In genomic region chr1:95084317-95085176, GRCh38 we compare ENCODE assay signal across 1 cellular context.
A peak's percentile ranks its signal among the peaks of the same experiment; 100 is the strongest.
TF ChIP-seq lines count a peak whose summit lies in the region.

No MANE protein-coding gene starts in this region.

TF ChIP-seq in GM23338, 12 proteins besides CTCF, POLR2A, EP300 and RAD21 (continued from another document):
- TF ChIP-seq, protein P1, sequence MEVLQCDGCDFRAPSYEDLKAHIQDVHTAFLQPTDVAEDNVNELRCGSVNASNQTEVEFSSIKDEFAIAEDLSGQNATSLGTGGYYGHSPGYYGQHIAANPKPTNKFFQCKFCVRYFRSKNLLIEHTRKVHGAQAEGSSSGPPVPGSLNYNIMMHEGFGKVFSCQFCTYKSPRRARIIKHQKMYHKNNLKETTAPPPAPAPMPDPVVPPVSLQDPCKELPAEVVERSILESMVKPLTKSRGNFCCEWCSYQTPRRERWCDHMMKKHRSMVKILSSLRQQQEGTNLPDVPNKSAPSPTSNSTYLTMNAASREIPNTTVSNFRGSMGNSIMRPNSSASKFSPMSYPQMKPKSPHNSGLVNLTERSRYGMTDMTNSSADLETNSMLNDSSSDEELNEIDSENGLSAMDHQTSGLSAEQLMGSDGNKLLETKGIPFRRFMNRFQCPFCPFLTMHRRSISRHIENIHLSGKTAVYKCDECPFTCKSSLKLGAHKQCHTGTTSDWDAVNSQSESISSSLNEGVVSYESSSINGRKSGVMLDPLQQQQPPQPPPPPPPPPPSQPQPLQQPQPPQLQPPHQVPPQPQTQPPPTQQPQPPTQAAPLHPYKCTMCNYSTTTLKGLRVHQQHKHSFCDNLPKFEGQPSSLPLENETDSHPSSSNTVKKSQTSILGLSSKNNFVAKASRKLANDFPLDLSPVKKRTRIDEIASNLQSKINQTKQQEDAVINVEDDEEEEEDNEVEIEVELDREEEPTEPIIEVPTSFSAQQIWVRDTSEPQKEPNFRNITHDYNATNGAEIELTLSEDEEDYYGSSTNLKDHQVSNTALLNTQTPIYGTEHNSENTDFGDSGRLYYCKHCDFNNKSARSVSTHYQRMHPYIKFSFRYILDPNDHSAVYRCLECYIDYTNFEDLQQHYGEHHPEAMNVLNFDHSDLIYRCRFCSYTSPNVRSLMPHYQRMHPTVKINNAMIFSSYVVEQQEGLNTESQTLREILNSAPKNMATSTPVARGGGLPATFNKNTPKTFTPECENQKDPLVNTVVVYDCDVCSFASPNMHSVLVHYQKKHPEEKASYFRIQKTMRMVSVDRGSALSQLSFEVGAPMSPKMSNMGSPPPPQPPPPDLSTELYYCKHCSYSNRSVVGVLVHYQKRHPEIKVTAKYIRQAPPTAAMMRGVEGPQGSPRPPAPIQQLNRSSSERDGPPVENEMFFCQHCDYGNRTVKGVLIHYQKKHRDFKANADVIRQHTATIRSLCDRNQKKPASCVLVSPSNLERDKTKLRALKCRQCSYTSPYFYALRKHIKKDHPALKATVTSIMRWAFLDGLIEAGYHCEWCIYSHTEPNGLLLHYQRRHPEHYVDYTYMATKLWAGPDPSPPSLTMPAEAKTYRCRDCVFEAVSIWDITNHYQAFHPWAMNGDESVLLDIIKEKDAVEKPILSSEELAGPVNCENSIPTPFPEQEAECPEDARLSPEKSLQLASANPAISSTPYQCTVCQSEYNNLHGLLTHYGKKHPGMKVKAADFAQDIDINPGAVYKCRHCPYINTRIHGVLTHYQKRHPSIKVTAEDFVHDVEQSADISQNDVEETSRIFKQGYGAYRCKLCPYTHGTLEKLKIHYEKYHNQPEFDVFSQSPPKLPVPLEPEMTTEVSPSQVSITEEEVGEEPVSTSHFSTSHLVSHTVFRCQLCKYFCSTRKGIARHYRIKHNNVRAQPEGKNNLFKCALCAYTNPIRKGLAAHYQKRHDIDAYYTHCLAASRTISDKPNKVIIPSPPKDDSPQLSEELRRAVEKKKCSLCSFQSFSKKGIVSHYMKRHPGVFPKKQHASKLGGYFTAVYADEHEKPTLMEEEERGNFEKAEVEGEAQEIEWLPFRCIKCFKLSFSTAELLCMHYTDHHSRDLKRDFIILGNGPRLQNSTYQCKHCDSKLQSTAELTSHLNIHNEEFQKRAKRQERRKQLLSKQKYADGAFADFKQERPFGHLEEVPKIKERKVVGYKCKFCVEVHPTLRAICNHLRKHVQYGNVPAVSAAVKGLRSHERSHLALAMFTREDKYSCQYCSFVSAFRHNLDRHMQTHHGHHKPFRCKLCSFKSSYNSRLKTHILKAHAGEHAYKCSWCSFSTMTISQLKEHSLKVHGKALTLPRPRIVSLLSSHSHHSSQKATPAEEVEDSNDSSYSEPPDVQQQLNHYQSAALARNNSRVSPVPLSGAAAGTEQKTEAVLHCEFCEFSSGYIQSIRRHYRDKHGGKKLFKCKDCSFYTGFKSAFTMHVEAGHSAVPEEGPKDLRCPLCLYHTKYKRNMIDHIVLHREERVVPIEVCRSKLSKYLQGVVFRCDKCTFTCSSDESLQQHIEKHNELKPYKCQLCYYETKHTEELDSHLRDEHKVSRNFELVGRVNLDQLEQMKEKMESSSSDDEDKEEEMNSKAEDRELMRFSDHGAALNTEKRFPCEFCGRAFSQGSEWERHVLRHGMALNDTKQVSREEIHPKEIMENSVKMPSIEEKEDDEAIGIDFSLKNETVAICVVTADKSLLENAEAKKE (CRISPR knock-in tag; IDR thresholded peaks at IDR 0.05): peak; percentile 95
- TF ChIP-seq ZNF331 (CRISPR knock-in tag; IDR thresholded peaks at IDR 0.05; ENCODE audit: low read depth): no peak
